21 cellular contexts compared by ENCODE assay signal in the genomic region with DNA sequence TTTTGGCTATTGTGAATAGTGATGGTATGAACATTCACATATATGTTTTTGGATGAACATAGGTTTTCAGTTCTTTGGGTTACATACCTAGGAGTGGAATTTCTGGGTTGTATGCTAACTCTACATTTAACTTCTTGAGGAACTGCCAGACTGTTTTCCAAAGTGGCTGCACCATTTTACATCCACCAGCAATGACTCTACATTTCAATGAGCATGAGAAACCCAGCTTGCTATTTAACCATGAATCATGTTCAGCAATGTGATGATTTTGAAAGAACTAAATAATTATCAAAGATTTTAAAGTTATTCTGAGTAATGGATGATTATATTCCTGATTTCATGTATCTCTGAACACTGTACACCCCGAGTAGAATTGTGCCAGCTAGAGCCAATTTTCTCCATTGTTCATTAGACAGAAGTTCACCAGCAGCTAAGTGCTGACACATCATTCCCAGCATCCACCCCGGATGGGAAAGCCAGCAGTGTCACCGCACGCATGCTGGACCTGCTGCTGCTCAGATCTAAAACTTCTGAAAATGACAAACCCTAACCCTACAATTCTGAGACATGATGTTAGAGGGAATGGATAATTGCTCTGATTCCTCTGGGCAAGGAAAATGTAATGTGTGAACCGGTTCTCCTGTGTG. TPM values are rescaled to one million over a fixed set of nuclear protein-coding genes. Genes with fewer than 3 reads are reported as not detected.
DNase-seq lines count a peak whose midpoint lies in the region; ATAC-seq, FAIRE-seq and TF ChIP-seq lines count a peak whose summit lies in the region.
"Had no signal": no experiment of that assay in that cellular context is flagged by ENCODE, and none has a peak within 500 bp of the region (broad histone marks: within the 10 kb centered on the region; RNA-seq: fewer than 3 reads in every experiment).

No MANE protein-coding gene starts in this region.

- DNase-seq in AG10803 (ENCODE audit: low read depth): peak; percentile 24
- DNase-seq in M059J (ENCODE audit: low read depth): peak; percentile 53
- DNase-seq in bronchial epithelial cell (ENCODE audit: low read depth): no peak
- no peak for DNase-seq in neuronal stem cell (ENCODE audit: low spot score)
- no peak for DNase-seq in effector CD8-positive, alpha-beta T cell (lab: John Stamatoyannopoulos, UW)
- no peak for DNase-seq in COLO829 (ENCODE audit: low spot score)
- no peak for DNase-seq in NCI-H146 treated with DMSO at 0.1 percent for 48 hours (lab: John Stamatoyannopoulos, UW; ENCODE audit: unreplicated experiment)
- DNase-seq: CD4-positive, alpha-beta memory T cell; DMS79; heart left ventricle; left ventricle myocardium superior; NCI-H1417; NCI-H2107; NCI-H526; stimulated activated CD4-positive, alpha-beta T cell treated with anti-CD3 and anti-CD28 coated beads, Interleukin-12 subunit alpha, Interleukin-12 subunit beta, amount 100 ng/mL, for 4 hours had no signal

- no peak overlapping the region for H3K27ac ChIP-seq in neuronal stem cell (replicated peaks; ENCODE audit: low read length)
- H3K27ac ChIP-seq: heart left ventricle had no signal

- no peak overlapping the region for H2BK120ac ChIP-seq in neuronal stem cell (ENCODE audit: low read depth, low read length)

- peaks cover 0 to 2% of the 10 kb centered on the region in 2 donors for H3K4me1 ChIP-seq in neuronal stem cell (ENCODE audit: control insufficient read depth in 2 of 2, insufficient read depth in 1 of 2, low read depth in 1 of 2, low read length in 2 of 2)
- H3K4me1 ChIP-seq: heart left ventricle had no signal

- ATAC-seq in HG02798 (IDR thresholded peaks at IDR 0.05; ENCODE audit: poor library complexity, unreplicated experiment): no peak
- ATAC-seq: activated naive CD4-positive, alpha-beta T cell treated with anti-CD3 and anti-CD28 coated beads, Interleukin-2, amount 50 U/mL, for 72 hours; heart left ventricle; left ventricle myocardium superior; Right ventricle myocardium inferior had no signal

- FAIRE-seq in bronchial epithelial cell (lab: Jason Lieb, UNC): peak; percentile 7
- FAIRE-seq: TTC549, urothelium cell line had no signal

- no peak overlapping the region for H3K18ac ChIP-seq in neuronal stem cell (ENCODE audit: low read length)

- no peak overlapping the region for H3K9ac ChIP-seq in neuronal stem cell (ENCODE audit: low read depth, low read length, poor library complexity)

- no peak overlapping the region for H2BK12ac ChIP-seq in neuronal stem cell (ENCODE audit: low read length)

- H2AFZ ChIP-seq in neuronal stem cell (ENCODE audit: low read length): peak overlapping the region; percentile 49

- no peak overlapping the region for H3K4ac ChIP-seq in neuronal stem cell (ENCODE audit: low read length)

- no peak overlapping the region for H2BK15ac ChIP-seq in neuronal stem cell (ENCODE audit: low read length)

- H3K36me3 ChIP-seq in bronchial epithelial cell (ENCODE audit: control insufficient read depth, insufficient read depth, low read length): no peaks in the 10 kb centered on the region
- no peaks in the 10 kb centered on the region for H3K36me3 ChIP-seq in neuronal stem cell (replicated peaks in 1 of 2; ENCODE audit: control insufficient read depth in 2 of 2, insufficient read depth in 2 of 2, low read length in 2 of 2)
- H3K36me3 ChIP-seq: HAP-1, heart left ventricle had no signal

- no peak overlapping the region for H2BK5ac ChIP-seq in neuronal stem cell (ENCODE audit: low read length)

- no peaks in the 10 kb centered on the region for H3K27me3 ChIP-seq in bronchial epithelial cell (ENCODE audit: control insufficient read depth, insufficient read depth, low read length)
- no peaks in the 10 kb centered on the region for H3K27me3 ChIP-seq in neuronal stem cell (ENCODE audit: control insufficient read depth in 3 of 3, insufficient read depth in 3 of 3, low read depth in 1 of 3, low read length in 3 of 3)

- H3K23ac ChIP-seq in neuronal stem cell (ENCODE audit: low read depth, low read length, poor library complexity): no peak overlapping the region

- no peaks in the 10 kb centered on the region for H3K79me1 ChIP-seq in neuronal stem cell (ENCODE audit: low read depth, low read length)

- no peak overlapping the region for H4K91ac ChIP-seq in neuronal stem cell (ENCODE audit: low read depth, low read length, poor library complexity)

- no peak overlapping the region for H2AK5ac ChIP-seq in neuronal stem cell (ENCODE audit: low read depth, low read length)

- H3K14ac ChIP-seq in neuronal stem cell (ENCODE audit: low read length): no peak overlapping the region

- no peak overlapping the region for H4K8ac ChIP-seq in neuronal stem cell (ENCODE audit: low read depth, low read length)

- TF ChIP-seq CTCF in AG10803 (conservative IDR thresholded peaks at IDR 0.05; ENCODE audit: low read length): no peak
- no peak for TF ChIP-seq CTCF in bronchial epithelial cell (IDR thresholded peaks at IDR 0.05; ENCODE audit: insufficient read depth, low read length, severe bottlenecking)

- H3K9me3 ChIP-seq in neuronal stem cell (replicated peaks in 1 of 2; ENCODE audit: control insufficient read depth in 2 of 2, insufficient read depth in 1 of 2, low read depth in 1 of 2, low read length in 2 of 2): no peaks in the 10 kb centered on the region
- H3K9me3 ChIP-seq: HAP-1, heart left ventricle had no signal

- H3K4me2 ChIP-seq in neuronal stem cell (ENCODE audit: insufficient read depth, low read length, poor library complexity, severe bottlenecking): no peak overlapping the region

- whole genome bisulfite sequencing in neuronal stem cell (ENCODE audit: extremely low coverage in 2 of 2, insufficient read length in 2 of 2, insufficient replicate concordance in 1 of 2), 2 donors: no CpG with 5 or more reads among the region's 5 CpGs

- H3K4me3 ChIP-seq in AG10803 (ENCODE audit: low read length) (no peak overlapping the region), bronchial epithelial cell (ENCODE audit: low read depth, low read length) (no peak overlapping the region), neuronal stem cell (ENCODE audit: low read length in 2 of 2) (no peak overlapping the region)
- H3K4me3 ChIP-seq: HAP-1, heart left ventricle had no signal

RNA-seq across cellular contexts. Expression of gene ANAPC5, which starts 13.3 kb away (rescaled TPM):
- total RNA-seq in M059J (2014; rRNA removed; shearing (Covaris generic)): 143 and 169 TPM in 2 replicates
- 91.5 and 115 TPM in 2 replicates for total RNA-seq in bronchial epithelial cell
- 108 TPM for polyA plus RNA-seq in neuronal stem cell (2013, experiment 1 of 2)
- polyA plus RNA-seq in neuronal stem cell (2013, experiment 2 of 2): 107 TPM

RNA-seq across cellular contexts. Expression of gene RNF34, which starts 34.4 kb away (rescaled TPM):
- 57.1 and 64.0 TPM in 2 replicates for total RNA-seq in M059J (2014; rRNA removed; shearing (Covaris generic))
- total RNA-seq in bronchial epithelial cell: 49.5 and 144 TPM in 2 replicates
- polyA plus RNA-seq in neuronal stem cell (2013, experiment 1 of 2): 33.5 TPM
- 34.8 TPM for polyA plus RNA-seq in neuronal stem cell (2013, experiment 2 of 2)

Comparison
In these comparisons a context has a peak if more than half of its experiments do, and no peak if none do; other contexts are left out.
1. DNase-seq: peak in AG10803 (single experiment) and M059J (single experiment); none in bronchial epithelial cell (single experiment), neuronal stem cell (single experiment), effector CD8-positive, alpha-beta T cell (single experiment), COLO829 (single experiment) and NCI-H146 treated with DMSO at 0.1 percent for 48 hours (single experiment).